9 cellular contexts compared by ENCODE assay signal in the genomic region with DNA sequence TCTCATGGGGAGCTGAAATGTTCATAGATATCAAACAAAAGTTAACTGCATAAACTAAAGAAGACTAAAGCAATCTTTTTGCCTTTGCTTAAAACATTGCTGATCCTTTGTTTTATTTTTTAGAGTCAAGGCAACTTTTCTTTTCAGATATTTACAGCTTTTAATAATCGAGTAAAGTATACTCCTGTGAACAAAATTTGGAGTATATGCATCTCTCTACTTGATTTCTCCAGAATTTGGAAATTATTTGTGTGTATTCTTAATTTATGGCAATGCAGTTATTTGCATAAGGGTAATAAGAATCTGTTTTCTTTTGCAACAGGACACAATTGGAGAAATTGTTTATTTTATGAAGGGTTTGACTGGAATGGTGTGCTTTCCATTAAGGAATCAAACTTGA. TPM values are rescaled to one million over a fixed set of nuclear protein-coding genes. Genes with fewer than 3 reads are reported as not detected.
"Had no signal": no experiment of that assay in that cellular context is flagged by ENCODE, and none has a peak within 500 bp of the region (broad histone marks: within the 10 kb centered on the region; RNA-seq: fewer than 3 reads in every experiment).

No MANE protein-coding gene starts in this region.

- ATAC-seq: GM23338, HepG2 had no signal

- H3K27ac ChIP-seq: HL-60 had no signal

- H3K4me2 ChIP-seq: GM23338 had no signal

- H2AFZ ChIP-seq: GM23338 had no signal

- DNase-seq: H9, HCEC 1CT, HFFc6, KG1 had no signal

- H3K4me3 ChIP-seq: GM23338 had no signal

RNA-seq across cellular contexts. Expression of gene AQP10, which starts 4.2 kb away (rescaled TPM):
- polyA plus RNA-seq: GM23338, H1, IgD-negative memory B cell had no signal
